Comparison of ENCODE assay signal across 14 cellular contexts in genomic region chr10:60663850-60664249, GRCh38.
DNase-seq lines count a peak whose midpoint lies in the region; ATAC-seq and TF ChIP-seq lines count a peak whose summit lies in the region.
"Had no signal": no experiment of that assay in that cellular context is flagged by ENCODE, and none has a peak within 500 bp of the region (broad histone marks: within the 10 kb centered on the region; RNA-seq: fewer than 3 reads in every experiment).

No MANE protein-coding gene starts in this region.

- H3K4me3 ChIP-seq in HEK293 (ENCODE audit: low read depth, low read length) (no peak overlapping the region), epithelial cell of esophagus (ENCODE audit: low read length) (no peak overlapping the region), tibial nerve (no peak overlapping the region)
- H3K4me3 ChIP-seq: ascending aorta, right atrium auricular region had no signal

- H3K4me1 ChIP-seq in HEK293 (ENCODE audit: control insufficient read depth, insufficient read depth, low read length) (0 out of 2 replicates have a peak, but pooled peaks cover 7% of the 10 kb centered on the region), tibial nerve (peaks cover 0 to 7% (median 0%) of the 10 kb centered on the region in 4 donors)
- H3K4me1 ChIP-seq: ascending aorta, right atrium auricular region had no signal

- peaks cover 0 to 9% of the 10 kb centered on the region in 2 donors for H3K27me3 Mint-ChIP-seq in stimulated activated naive B cell treated with anti-CD40 and anti-IgM and Interleukin-4, amounts not matched to agents 10 μg/mL and 1 μg/mL and 100 μg/mL, for 72 hours

- 23 to 33% methylated on average over 7 of the region's 7 CpGs for WGBS in tibial nerve, 2 donors

- H3K4me3 Mint-ChIP-seq in stimulated activated naive B cell treated with anti-CD40 and anti-IgM and Interleukin-4, amounts not matched to agents 10 μg/mL and 1 μg/mL and 100 μg/mL, for 72 hours = no peak overlapping the region
- H3K4me3 Mint-ChIP-seq: endodermal cell; naive thymus-derived CD8-positive, alpha-beta T cell had no signal

- no peaks in the 10 kb centered on the region for H3K27me3 ChIP-seq in tibial nerve
- H3K27me3 ChIP-seq: ascending aorta, right atrium auricular region had no signal

- TF ChIP-seq POLR2A in tibial nerve (IDR thresholded peaks at IDR 0.05) = no peak

- CTCF ChIA-PET in HEK293 (lab: Yijun Ruan, JAX) (interaction anchor here (0.6 to 1.2 kb wide), 3 partner anchors 14 to 492 kb away, joined by 3 read pairs; no protein-coding TSS in a partner anchor), GM10248 (lab: Yijun Ruan, JAX) (interaction anchor here (1.1 to 2.4 kb wide), 3 partner anchors 13 to 65 kb away, joined by 3 to 7 read pairs (median 4); no protein-coding TSS in a partner anchor)

- H3K9me3 Mint-ChIP-seq in stimulated activated naive B cell treated with anti-CD40 and anti-IgM and Interleukin-4, amounts not matched to agents 10 μg/mL and 1 μg/mL and 100 μg/mL, for 72 hours = no peaks in the 10 kb centered on the region
- H3K9me3 Mint-ChIP-seq: endodermal cell had no signal

- POLR2A ChIA-PET in HEK293 (lab: Yijun Ruan, JAX) = interaction anchor here (0.7 to 1.3 kb wide), 2 partner anchors 9 to 114 kb away, joined by 3 read pairs; partner anchors contain the start of gene CDK1
- POLR2A ChIA-PET in GM10248 (lab: Yijun Ruan, JAX) = no interaction called here

- H3K36me3 ChIP-seq in HEK293 (ENCODE audit: control insufficient read depth in 2 of 2, insufficient read depth in 1 of 2, low read length in 2 of 2) = no peaks in the 10 kb centered on the region
- H3K36me3 ChIP-seq in tibial nerve = no peaks in the 10 kb centered on the region
- H3K36me3 ChIP-seq: ascending aorta, right atrium auricular region had no signal

- no peak for ATAC-seq in HG02642 (IDR thresholded peaks at IDR 0.05; ENCODE audit: poor library complexity, unreplicated experiment)
- ATAC-seq in stimulated activated naive B cell treated with anti-CD40 and anti-IgM and Interleukin-4, amounts not matched to agents 10 μg/mL and 1 μg/mL and 100 μg/mL, for 72 hours (replicated peaks) = no peak
- ATAC-seq: naive thymus-derived CD8-positive, alpha-beta T cell had no signal

- H3K27ac ChIP-seq in HEK293 (ENCODE audit: extremely low read depth, low read depth, low read length) (no peak overlapping the region), tibial nerve (no peak overlapping the region)
- H3K27ac ChIP-seq: ascending aorta, right atrium auricular region, RWPE1 had no signal

- no peak overlapping the region for H3K27ac Mint-ChIP-seq in stimulated activated naive B cell treated with anti-CD40 and anti-IgM and Interleukin-4, amounts not matched to agents 10 μg/mL and 1 μg/mL and 100 μg/mL, for 72 hours

- H3K4me1 Mint-ChIP-seq in stimulated activated naive B cell treated with anti-CD40 and anti-IgM and Interleukin-4, amounts not matched to agents 10 μg/mL and 1 μg/mL and 100 μg/mL, for 72 hours = peaks cover 0 to 2% of the 10 kb centered on the region in 2 donors

- TF ChIP-seq CTCF in HEK293 (tag by site-specific recombination; IDR thresholded peaks at IDR 0.05) (no peak), epithelial cell of esophagus (IDR thresholded peaks at IDR 0.05; ENCODE audit: insufficient read depth, low read depth, low read length, missing control alignments) (no peak), tibial nerve (IDR thresholded peaks at IDR 0.05) (no peak), GM10248 (IDR thresholded peaks at IDR 0.05; ENCODE audit: control extremely low read depth, extremely low read depth, low read depth, missing control alignments) (no peak)

- DNase-seq in CD1c-positive myeloid dendritic cell (ENCODE audit: extremely low spot score) (peak; percentile 83), NCI-H748 (lab: John Stamatoyannopoulos, UW; ENCODE audit: unreplicated experiment) (peak; percentile 83), epithelial cell of esophagus (ENCODE audit: low read depth) (peak; percentile 12), tibial nerve (ENCODE audit: low spot score in 2 of 2) (no peak), GM10248 (ENCODE audit: extremely low spot score) (no peak)
- DNase-seq in stimulated activated naive B cell treated with anti-CD40 and anti-IgM and Interleukin-4, amounts not matched to agents 10 μg/mL and 1 μg/mL and 100 μg/mL, for 72 hours = no peak
- DNase-seq: endodermal cell; naive thymus-derived CD8-positive, alpha-beta T cell; NCI-H2171 treated with DMSO at 0.1 percent for 48 hours had no signal

- no peaks in the 10 kb centered on the region for H3K9me3 ChIP-seq in HEK293 (ENCODE audit: control insufficient read depth, insufficient read depth, low read depth, low read length)
- H3K9me3 ChIP-seq in tibial nerve = peaks cover 0 to 3% (median 0%) of the 10 kb centered on the region in 4 donors

- H3K36me3 Mint-ChIP-seq in stimulated activated naive B cell treated with anti-CD40 and anti-IgM and Interleukin-4, amounts not matched to agents 10 μg/mL and 1 μg/mL and 100 μg/mL, for 72 hours = no peaks in the 10 kb centered on the region

- no peak for TF ChIP-seq EP300 in tibial nerve (IDR thresholded peaks at IDR 0.05)

TF ChIP-seq in HEK293, 187 proteins besides CTCF, POLR2A, EP300 and RAD21:
- TF ChIP-seq ZFHX2 (tag by site-specific recombination; conservative IDR thresholded peaks at IDR 0.05) (peak; percentile 66), ZIC2 (tag by site-specific recombination; IDR thresholded peaks at IDR 0.05) (no peak), ZNF701 (tag by site-specific recombination; IDR thresholded peaks at IDR 0.05) (no peak), EGR2 (tag by site-specific recombination; IDR thresholded peaks at IDR 0.05; ENCODE audit: low read depth) (peak; percentile 56; the same call in 1 of the 2 replicates), ZBTB20 (tag by site-specific recombination; IDR thresholded peaks at IDR 0.05) (0 out of 2 replicates have a peak, but pooled peaks have one; percentile 10)
TF ChIP-seq in HEK293: peak in this region for 3.

Comparison
In these comparisons a context has a peak if more than half of its experiments do, and no peak if none do; other contexts are left out.
1. DNase-seq: peak in CD1c-positive myeloid dendritic cell (single experiment), NCI-H748 (single experiment) and epithelial cell of esophagus (single experiment); none in tibial nerve (0 of 2), stimulated activated naive B cell treated with anti-CD40 and anti-IgM and Interleukin-4, amounts not matched to agents 10 μg/mL and 1 μg/mL and 100 μg/mL, for 72 hours (single experiment) and GM10248 (single experiment).